9 cellular contexts compared by ENCODE assay signal in genomic region chr21:36773111-36773510, GRCh38.
A peak's percentile ranks its signal among the peaks of the same experiment; 100 is the strongest.
DNase-seq lines count a peak whose midpoint lies in the region; ATAC-seq and TF ChIP-seq lines count a peak whose summit lies in the region.
"Had no signal": no experiment of that assay in that cellular context is flagged by ENCODE, and none has a peak within 500 bp of the region (broad histone marks: within the 10 kb centered on the region; RNA-seq: fewer than 3 reads in every experiment).

No MANE protein-coding gene starts in this region.

- CTCF ChIA-PET in WTC11 (lab: Charles Lee) = interaction anchor here (1.2 kb wide), 1 partner anchor 143 kb away, joined by 3 read pairs; no protein-coding TSS in a partner anchor

- H3K4me1 Mint-ChIP-seq in WTC11 = 0 out of 2 replicates have a peak, but pooled peaks cover 3% of the 10 kb centered on the region

- no peak overlapping the region for H3K4me3 Mint-ChIP-seq in WTC11

- H3K4me1 ChIP-seq in BE2C (no peaks in the 10 kb centered on the region), colonic mucosa (no peaks in the 10 kb centered on the region), mucosa of descending colon (ENCODE audit: low read depth) (peaks cover 9% of the 10 kb centered on the region)

- no peak overlapping the region for H3K27ac ChIP-seq in colonic mucosa

- POLR2A ChIA-PET in WTC11 (lab: Charles Lee) = no interaction called here

- H3K9me3 ChIP-seq in BE2C = no peaks in the 10 kb centered on the region
- H3K9me3 ChIP-seq in colonic mucosa = no peaks in the 10 kb centered on the region
- H3K9me3 ChIP-seq in mucosa of descending colon = no peaks in the 10 kb centered on the region

- H3K27me3 ChIP-seq in BE2C = no peaks in the 10 kb centered on the region
- no peaks in the 10 kb centered on the region for H3K27me3 ChIP-seq in colonic mucosa

- H3K4me3 ChIP-seq in BE2C (ENCODE audit: low read depth, low read length) = no peak overlapping the region
- no peak overlapping the region for H3K4me3 ChIP-seq in colonic mucosa
- no peak overlapping the region for H3K4me3 ChIP-seq in mucosa of descending colon

- peaks cover 2% of the 10 kb centered on the region; the same call in 1 of the 2 replicates for H3K9me3 Mint-ChIP-seq in WTC11

- H3K36me3 ChIP-seq in BE2C (no peaks in the 10 kb centered on the region), colonic mucosa (no peaks in the 10 kb centered on the region), mucosa of descending colon (ENCODE audit: low read depth) (no peaks in the 10 kb centered on the region)

- TF ChIP-seq CTCF in BE2C (IDR thresholded peaks at IDR 0.05; ENCODE audit: low read depth, low read length) (no peak), colonic mucosa (IDR thresholded peaks at IDR 0.05) (no peak), mucosa of descending colon (IDR thresholded peaks at IDR 0.05) (no peak), WTC11 (IDR thresholded peaks at IDR 0.05) (no peak)

- ATAC-seq in mucosa of descending colon = peak; percentile 94
- ATAC-seq in HG02642 (IDR thresholded peaks at IDR 0.05; ENCODE audit: poor library complexity, unreplicated experiment) = no peak
- ATAC-seq in GM18861 (IDR thresholded peaks at IDR 0.05; ENCODE audit: unreplicated experiment) = no peak
- no peak for ATAC-seq in WTC11
- no peak for ATAC-seq in HG02623 (IDR thresholded peaks at IDR 0.05; ENCODE audit: unreplicated experiment)

- intact Hi-C loops in colonic mucosa (cut with DNase I) = no loop called here
- intact Hi-C loops in mucosa of descending colon (cut with DNase I, micrococcal nuclease) = no loop called here

- no peaks in the 10 kb centered on the region for H3K36me3 Mint-ChIP-seq in WTC11

- peak; percentile 56 for DNase-seq in BE2C
- peak; percentile 24 for DNase-seq in NCI-H2171 (lab: John Stamatoyannopoulos, UW)
- DNase-seq in colonic mucosa = peak; percentile 80
- peak; percentile 84 to 88 (median 87) for DNase-seq in mucosa of descending colon
- no peak for DNase-seq in WTC11 (ENCODE audit: low spot score)
- DNase-seq: stimulated activated CD4-positive, alpha-beta T cell treated with anti-CD3 and anti-CD28 coated beads, Interleukin-4, amount 100 ng/mL, for 24 hours had no signal

- H3K9ac ChIP-seq in colonic mucosa (ENCODE audit: low read depth in 2 of 2, low read length in 2 of 2) = no peak overlapping the region

- H3K27ac Mint-ChIP-seq in WTC11 = no peak overlapping the region

- no peaks in the 10 kb centered on the region for H3K27me3 Mint-ChIP-seq in WTC11 (ENCODE audit: low read depth)

TF ChIP-seq in WTC11, 78 proteins besides CTCF, POLR2A, EP300 and RAD21 (continues in another document):
- TF ChIP-seq SMAD4 (CRISPR knock-in tag; IDR thresholded peaks at IDR 0.05) (no peak), CREM (CRISPR knock-in tag; IDR thresholded peaks at IDR 0.05) (no peak), ZNF121 (CRISPR knock-in tag; IDR thresholded peaks at IDR 0.05) (no peak), TEAD4 (CRISPR knock-in tag; IDR thresholded peaks at IDR 0.05) (no peak), ZNF138 (CRISPR knock-in tag; conservative IDR thresholded peaks at IDR 0.05) (no peak), HMGA2 (CRISPR knock-in tag; IDR thresholded peaks at IDR 0.05) (no peak), SP1 (CRISPR knock-in tag; conservative IDR thresholded peaks at IDR 0.05) (no peak), MYBL2 (CRISPR knock-in tag; IDR thresholded peaks at IDR 0.05) (no peak), ZNF425 (CRISPR knock-in tag; conservative IDR thresholded peaks at IDR 0.05) (no peak), TP53 (CRISPR knock-in tag; IDR thresholded peaks at IDR 0.05) (no peak), STAT6 (CRISPR knock-in tag; conservative IDR thresholded peaks at IDR 0.05; ENCODE audit: low read depth) (no peak), ESRRA (CRISPR knock-in tag; IDR thresholded peaks at IDR 0.05; ENCODE audit: borderline replicate concordance) (no peak), ZBTB21 (CRISPR knock-in tag; IDR thresholded peaks at IDR 0.05; ENCODE audit: borderline replicate concordance) (no peak), NR3C1 (CRISPR knock-in tag; conservative IDR thresholded peaks at IDR 0.05; ENCODE audit: low read depth) (no peak), ZNF416 (CRISPR knock-in tag; IDR thresholded peaks at IDR 0.05) (no peak)
- TF ChIP-seq, protein P1, sequence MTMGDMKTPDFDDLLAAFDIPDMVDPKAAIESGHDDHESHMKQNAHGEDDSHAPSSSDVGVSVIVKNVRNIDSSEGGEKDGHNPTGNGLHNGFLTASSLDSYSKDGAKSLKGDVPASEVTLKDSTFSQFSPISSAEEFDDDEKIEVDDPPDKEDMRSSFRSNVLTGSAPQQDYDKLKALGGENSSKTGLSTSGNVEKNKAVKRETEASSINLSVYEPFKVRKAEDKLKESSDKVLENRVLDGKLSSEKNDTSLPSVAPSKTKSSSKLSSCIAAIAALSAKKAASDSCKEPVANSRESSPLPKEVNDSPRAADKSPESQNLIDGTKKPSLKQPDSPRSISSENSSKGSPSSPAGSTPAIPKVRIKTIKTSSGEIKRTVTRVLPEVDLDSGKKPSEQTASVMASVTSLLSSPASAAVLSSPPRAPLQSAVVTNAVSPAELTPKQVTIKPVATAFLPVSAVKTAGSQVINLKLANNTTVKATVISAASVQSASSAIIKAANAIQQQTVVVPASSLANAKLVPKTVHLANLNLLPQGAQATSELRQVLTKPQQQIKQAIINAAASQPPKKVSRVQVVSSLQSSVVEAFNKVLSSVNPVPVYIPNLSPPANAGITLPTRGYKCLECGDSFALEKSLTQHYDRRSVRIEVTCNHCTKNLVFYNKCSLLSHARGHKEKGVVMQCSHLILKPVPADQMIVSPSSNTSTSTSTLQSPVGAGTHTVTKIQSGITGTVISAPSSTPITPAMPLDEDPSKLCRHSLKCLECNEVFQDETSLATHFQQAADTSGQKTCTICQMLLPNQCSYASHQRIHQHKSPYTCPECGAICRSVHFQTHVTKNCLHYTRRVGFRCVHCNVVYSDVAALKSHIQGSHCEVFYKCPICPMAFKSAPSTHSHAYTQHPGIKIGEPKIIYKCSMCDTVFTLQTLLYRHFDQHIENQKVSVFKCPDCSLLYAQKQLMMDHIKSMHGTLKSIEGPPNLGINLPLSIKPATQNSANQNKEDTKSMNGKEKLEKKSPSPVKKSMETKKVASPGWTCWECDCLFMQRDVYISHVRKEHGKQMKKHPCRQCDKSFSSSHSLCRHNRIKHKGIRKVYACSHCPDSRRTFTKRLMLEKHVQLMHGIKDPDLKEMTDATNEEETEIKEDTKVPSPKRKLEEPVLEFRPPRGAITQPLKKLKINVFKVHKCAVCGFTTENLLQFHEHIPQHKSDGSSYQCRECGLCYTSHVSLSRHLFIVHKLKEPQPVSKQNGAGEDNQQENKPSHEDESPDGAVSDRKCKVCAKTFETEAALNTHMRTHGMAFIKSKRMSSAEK (CRISPR knock-in tag; IDR thresholded peaks at IDR 0.05; ENCODE audit: borderline replicate concordance) = no peak
- TF ChIP-seq, protein P2, sequence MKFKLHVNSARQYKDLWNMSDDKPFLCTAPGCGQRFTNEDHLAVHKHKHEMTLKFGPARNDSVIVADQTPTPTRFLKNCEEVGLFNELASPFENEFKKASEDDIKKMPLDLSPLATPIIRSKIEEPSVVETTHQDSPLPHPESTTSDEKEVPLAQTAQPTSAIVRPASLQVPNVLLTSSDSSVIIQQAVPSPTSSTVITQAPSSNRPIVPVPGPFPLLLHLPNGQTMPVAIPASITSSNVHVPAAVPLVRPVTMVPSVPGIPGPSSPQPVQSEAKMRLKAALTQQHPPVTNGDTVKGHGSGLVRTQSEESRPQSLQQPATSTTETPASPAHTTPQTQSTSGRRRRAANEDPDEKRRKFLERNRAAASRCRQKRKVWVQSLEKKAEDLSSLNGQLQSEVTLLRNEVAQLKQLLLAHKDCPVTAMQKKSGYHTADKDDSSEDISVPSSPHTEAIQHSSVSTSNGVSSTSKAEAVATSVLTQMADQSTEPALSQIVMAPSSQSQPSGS (CRISPR knock-in tag; IDR thresholded peaks at IDR 0.05; ENCODE audit: borderline replicate concordance, low read depth) = no peak
- TF ChIP-seq, protein P3, sequence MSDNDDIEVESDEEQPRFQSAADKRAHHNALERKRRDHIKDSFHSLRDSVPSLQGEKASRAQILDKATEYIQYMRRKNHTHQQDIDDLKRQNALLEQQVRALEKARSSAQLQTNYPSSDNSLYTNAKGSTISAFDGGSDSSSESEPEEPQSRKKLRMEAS (CRISPR knock-in tag; IDR thresholded peaks at IDR 0.05) = no peak
